In genomic region chr1:38183747-38184146, GRCh38 we compare ENCODE assay signal across 26 cellular contexts.
A peak's percentile ranks its signal among the peaks of the same experiment; 100 is the strongest.
DNase-seq lines count a peak whose midpoint lies in the region; ATAC-seq and TF ChIP-seq lines count a peak whose summit lies in the region.
"Had no signal": no experiment of that assay in that cellular context is flagged by ENCODE, and none has a peak within 500 bp of the region (broad histone marks: within the 10 kb centered on the region; RNA-seq: fewer than 3 reads in every experiment).

No MANE protein-coding gene starts in this region.

- CTCF ChIA-PET in WTC11 (lab: Charles Lee): no interaction called here
- CTCF ChIA-PET in activated CD4-positive, alpha-beta memory T cell treated with anti-CD3 and anti-CD28 coated beads for 36 hours (lab: Charles Lee): no interaction called here

- no peak overlapping the region for H3K27ac Mint-ChIP-seq in WTC11
- H3K27ac Mint-ChIP-seq in neural progenitor cell: no peak overlapping the region
- no peak overlapping the region for H3K27ac Mint-ChIP-seq in activated CD4-positive, alpha-beta memory T cell treated with anti-CD3 and anti-CD28 coated beads for 36 hours
- H3K27ac Mint-ChIP-seq: CD14-positive monocyte; CD4-positive, alpha-beta memory T cell; CD4-positive, CD25-positive, alpha-beta regulatory T cell; CD8-positive, alpha-beta memory T cell had no signal

- H2BK12ac ChIP-seq in mesenchymal stem cell (ENCODE audit: low read length in 2 of 2): no peak overlapping the region

- H4K91ac ChIP-seq in mesenchymal stem cell (ENCODE audit: low read length): no peak overlapping the region

- H3K23ac ChIP-seq in mesenchymal stem cell (ENCODE audit: low read length in 2 of 2): no peak overlapping the region

- intact Hi-C loops in activated CD4-positive, alpha-beta memory T cell treated with anti-CD3 and anti-CD28 coated beads for 36 hours (cut with micrococcal nuclease): no loop called here
- intact Hi-C loops in prostate gland (cut with DNase I): no loop called here

- no peaks in the 10 kb centered on the region for H3K79me1 ChIP-seq in mesenchymal stem cell (replicated peaks; ENCODE audit: low read length, poor library complexity, severe bottlenecking)

- H3K36me3 ChIP-seq in HUES6 (ENCODE audit: control insufficient read depth, insufficient read depth, low read length) (no peaks in the 10 kb centered on the region), mesenchymal stem cell (ENCODE audit: control insufficient read depth in 1 of 2, insufficient read depth in 2 of 2, low read depth in 1 of 2, low read length in 2 of 2) (no peaks in the 10 kb centered on the region), neural progenitor cell (no peaks in the 10 kb centered on the region), prostate gland (no peaks in the 10 kb centered on the region)
- H3K36me3 ChIP-seq: BE2C, BLaER1 had no signal

- H3K4me3 Mint-ChIP-seq in WTC11 (no peak overlapping the region), neural progenitor cell (no peak overlapping the region)
- no peak overlapping the region for H3K4me3 Mint-ChIP-seq in activated CD4-positive, alpha-beta memory T cell treated with anti-CD3 and anti-CD28 coated beads for 36 hours
- H3K4me3 Mint-ChIP-seq: CD14-positive monocyte; CD4-positive, alpha-beta memory T cell; CD4-positive, CD25-positive, alpha-beta regulatory T cell; CD8-positive, alpha-beta memory T cell had no signal

- no peak overlapping the region for H3K14ac ChIP-seq in mesenchymal stem cell (ENCODE audit: low read length in 2 of 2)

- H2BK120ac ChIP-seq in mesenchymal stem cell (ENCODE audit: low read depth, low read length): no peak overlapping the region

- H3F3A ChIP-seq in neural progenitor cell (ENCODE audit: low read depth): no peaks in the 10 kb centered on the region

- POLR2A ChIA-PET in WTC11 (lab: Charles Lee): no interaction called here
- POLR2A ChIA-PET in activated CD4-positive, alpha-beta memory T cell treated with anti-CD3 and anti-CD28 coated beads for 36 hours (lab: Charles Lee): no interaction called here

- no peak overlapping the region for H4K8ac ChIP-seq in mesenchymal stem cell (ENCODE audit: low read length)

- H3K4me1 ChIP-seq in HUES6 (ENCODE audit: control insufficient read depth, insufficient read depth, low read length): peaks cover 14% of the 10 kb centered on the region
- peaks cover 15% of the 10 kb centered on the region for H3K4me1 ChIP-seq in mesenchymal stem cell (ENCODE audit: control insufficient read depth, insufficient read depth, low read depth, low read length)
- H3K4me1 ChIP-seq in neural progenitor cell: peaks cover 13% of the 10 kb centered on the region
- H3K4me1 ChIP-seq in prostate gland (replicated peaks): no peaks in the 10 kb centered on the region
- H3K4me1 ChIP-seq: BE2C, BLaER1 had no signal

- H3K9me3 Mint-ChIP-seq in WTC11: peaks cover 21% of the 10 kb centered on the region
- H3K9me3 Mint-ChIP-seq in neural progenitor cell: peaks cover 14% of the 10 kb centered on the region
- no peaks in the 10 kb centered on the region for H3K9me3 Mint-ChIP-seq in activated CD4-positive, alpha-beta memory T cell treated with anti-CD3 and anti-CD28 coated beads for 36 hours
- H3K9me3 Mint-ChIP-seq: CD8-positive, alpha-beta memory T cell had no signal

- TF ChIP-seq POLR2A in prostate gland (IDR thresholded peaks at IDR 0.05): no peak

- no peak overlapping the region for H3K4me2 ChIP-seq in mesenchymal stem cell (ENCODE audit: low read length, poor library complexity, severe bottlenecking)
- peak overlapping the region; percentile 49 for H3K4me2 ChIP-seq in neural progenitor cell
- H3K4me2 ChIP-seq: BLaER1 had no signal

- H4K20me1 ChIP-seq in neural progenitor cell (ENCODE audit: low read depth): no peaks in the 10 kb centered on the region
- H4K20me1 ChIP-seq: BLaER1 had no signal

- no peaks in the 10 kb centered on the region for H3K79me2 ChIP-seq in neural progenitor cell (ENCODE audit: low read depth)

- no peak overlapping the region for H3K4ac ChIP-seq in mesenchymal stem cell (ENCODE audit: low read depth in 1 of 2, low read length in 2 of 2)

- H2AFZ ChIP-seq in mesenchymal stem cell (ENCODE audit: low read depth, low read length) (no peak overlapping the region), neural progenitor cell (replicated peaks) (no peak overlapping the region)

- H3K27ac ChIP-seq in HUES6 (ENCODE audit: low read depth, low read length) (peak overlapping the region; percentile 74; the same call in 1 of the 2 replicates), mesenchymal stem cell (ENCODE audit: low read length, poor library complexity, severe bottlenecking) (peak overlapping the region; percentile 27), neural progenitor cell (no peak overlapping the region), prostate gland (no peak overlapping the region)
- H3K27ac ChIP-seq: BLaER1 had no signal

- H3K36me3 Mint-ChIP-seq in WTC11 (peaks cover 19% of the 10 kb centered on the region), neural progenitor cell (no peaks in the 10 kb centered on the region)
- H3K36me3 Mint-ChIP-seq in activated CD4-positive, alpha-beta memory T cell treated with anti-CD3 and anti-CD28 coated beads for 36 hours: no peaks in the 10 kb centered on the region
- H3K36me3 Mint-ChIP-seq: CD14-positive monocyte; CD4-positive, alpha-beta memory T cell; CD4-positive, CD25-positive, alpha-beta regulatory T cell; CD8-positive, alpha-beta memory T cell had no signal

- no peak overlapping the region for H2BK15ac ChIP-seq in mesenchymal stem cell (ENCODE audit: low read depth, poor library complexity, severe bottlenecking)

- H3K9ac ChIP-seq in HUES6 (ENCODE audit: low read length): no peak overlapping the region
- no peak overlapping the region for H3K9ac ChIP-seq in mesenchymal stem cell (ENCODE audit: low read length)
- H3K9ac ChIP-seq in neural progenitor cell: no peak overlapping the region
- H3K9ac ChIP-seq: BLaER1 had no signal

- no peak overlapping the region for H3K18ac ChIP-seq in mesenchymal stem cell (ENCODE audit: low read depth in 1 of 2, low read length in 2 of 2)

- 76% methylated on average over 1 of the region's 2 CpGs for WGBS in mesenchymal stem cell
- 74% methylated on average over 2 of the region's 2 CpGs for WGBS in prostate gland

- H3K27me3 Mint-ChIP-seq in WTC11 (ENCODE audit: low read depth) (peaks cover 19% of the 10 kb centered on the region), neural progenitor cell (ENCODE audit: insufficient read depth, low read depth) (no peaks in the 10 kb centered on the region)
- peaks cover 13% of the 10 kb centered on the region for H3K27me3 Mint-ChIP-seq in activated CD4-positive, alpha-beta memory T cell treated with anti-CD3 and anti-CD28 coated beads for 36 hours

- no peak for ATAC-seq in WTC11
- no peak for ATAC-seq in HG02970 (IDR thresholded peaks at IDR 0.05; ENCODE audit: low FRiP score, unreplicated experiment)
- ATAC-seq: GM12878 had no signal

- no peaks in the 10 kb centered on the region for H3K27me3 ChIP-seq in HUES6 (ENCODE audit: control insufficient read depth, insufficient read depth, low read length)
- H3K27me3 ChIP-seq in mesenchymal stem cell (ENCODE audit: control insufficient read depth in 1 of 2, insufficient read depth in 1 of 2, low read length in 2 of 2): peaks cover 7 to 8% of the 10 kb centered on the region in 2 experiments
- no peaks in the 10 kb centered on the region for H3K27me3 ChIP-seq in neural progenitor cell
- peaks cover 7% of the 10 kb centered on the region for H3K27me3 ChIP-seq in prostate gland (replicated peaks; ENCODE audit: insufficient read depth)
- H3K27me3 ChIP-seq: BE2C, BLaER1 had no signal

- peaks cover 18% of the 10 kb centered on the region for H3K9me3 ChIP-seq in HUES6 (ENCODE audit: control insufficient read depth, insufficient read depth, low read depth, low read length)
- H3K9me3 ChIP-seq in mesenchymal stem cell (ENCODE audit: control insufficient read depth, low read length): peaks cover 3% of the 10 kb centered on the region
- H3K9me3 ChIP-seq in neural progenitor cell (ENCODE audit: low read depth): no peaks in the 10 kb centered on the region
- no peaks in the 10 kb centered on the region for H3K9me3 ChIP-seq in prostate gland
- H3K9me3 ChIP-seq: BE2C had no signal

- TF ChIP-seq CTCF in WTC11 (IDR thresholded peaks at IDR 0.05): no peak
- no peak for TF ChIP-seq CTCF in neural progenitor cell (IDR thresholded peaks at IDR 0.05)
- no peak for TF ChIP-seq CTCF in prostate gland (IDR thresholded peaks at IDR 0.05)

- no peak overlapping the region for H2BK5ac ChIP-seq in mesenchymal stem cell (ENCODE audit: low read depth, low read length, poor library complexity, severe bottlenecking)

- peak overlapping the region; percentile 60 for H2AK5ac ChIP-seq in mesenchymal stem cell (ENCODE audit: low read length, severe bottlenecking)

- DNase-seq in WTC11 (ENCODE audit: low spot score): no peak
- no peak for DNase-seq in mesenchymal stem cell
- no peak for DNase-seq in neural progenitor cell (ENCODE audit: low spot score)
- no peak for DNase-seq in nucleus accumbens (lab: John Stamatoyannopoulos, UW)
- DNase-seq in activated CD4-positive, alpha-beta memory T cell treated with anti-CD3 and anti-CD28 coated beads for 36 hours: no peak
- DNase-seq in prostate gland (ENCODE audit: low spot score): no peak
- DNase-seq: 8988T; ACHN; BE2C; C1 segment of cervical spinal cord; CD4-positive, alpha-beta memory T cell; CD4-positive, CD25-positive, alpha-beta regulatory T cell; CD8-positive, alpha-beta memory T cell; COR-L47; DMS 273 treated with DMSO at 0.1 percent for 48 hours; DMS153; DMS53; DMS79; DND-41; EL; GDM1 had no signal

- no peak overlapping the region for H3K4me3 ChIP-seq in HUES6 (ENCODE audit: low read depth, low read length)
- no peak overlapping the region for H3K4me3 ChIP-seq in mesenchymal stem cell (ENCODE audit: insufficient read depth in 1 of 2, low read depth in 1 of 2, low read length in 2 of 2)
- no peak overlapping the region for H3K4me3 ChIP-seq in neural progenitor cell
- H3K4me3 ChIP-seq in prostate gland: no peak overlapping the region
- H3K4me3 ChIP-seq: BLaER1, GM12878 had no signal

- H3K4me1 Mint-ChIP-seq in WTC11: peaks cover 29% of the 10 kb centered on the region
- H3K4me1 Mint-ChIP-seq in neural progenitor cell: peaks cover 18% of the 10 kb centered on the region
- no peaks in the 10 kb centered on the region for H3K4me1 Mint-ChIP-seq in activated CD4-positive, alpha-beta memory T cell treated with anti-CD3 and anti-CD28 coated beads for 36 hours (ENCODE audit: low read depth)
- H3K4me1 Mint-ChIP-seq: CD4-positive, alpha-beta memory T cell; CD4-positive, CD25-positive, alpha-beta regulatory T cell; CD8-positive, alpha-beta memory T cell had no signal

TF ChIP-seq in WTC11, 78 proteins besides CTCF, POLR2A, EP300 and RAD21:
- TF ChIP-seq ZNF423 (CRISPR knock-in tag; IDR thresholded peaks at IDR 0.05): no peak
- peak; percentile 99 for TF ChIP-seq ZNF121 (CRISPR knock-in tag; IDR thresholded peaks at IDR 0.05)

Comparison
In these comparisons a context has a peak if more than half of its experiments do, and no peak if none do; other contexts are left out.
1. H3K27ac ChIP-seq: peak in HUES6 (single experiment) and mesenchymal stem cell (single experiment); none in neural progenitor cell (single experiment) and prostate gland (0 of 2).